ENCODE assay signal across 10 cellular contexts in the genomic region with DNA sequence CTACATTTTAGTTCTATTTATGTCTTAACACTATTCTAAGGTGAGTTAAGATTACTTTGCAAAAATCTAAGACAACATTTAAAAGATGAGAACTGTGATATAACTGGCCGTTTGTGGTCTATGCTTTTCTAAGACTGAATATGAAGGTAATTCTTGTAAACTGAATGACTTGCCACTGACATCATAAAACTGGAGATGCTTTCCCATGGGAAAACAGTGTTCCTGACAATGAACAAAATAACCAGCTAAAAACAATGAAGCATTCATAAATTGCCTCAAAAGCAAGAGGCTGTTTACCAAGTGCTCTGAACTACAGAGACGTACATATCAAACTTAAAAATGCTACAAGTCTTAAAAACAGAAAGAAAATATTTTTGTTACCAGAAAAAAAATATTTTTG. TPM values are rescaled to one million over a fixed set of nuclear protein-coding genes. Genes with fewer than 3 reads are reported as not detected.
DNase-seq lines count a peak whose midpoint lies in the region; ATAC-seq and TF ChIP-seq lines count a peak whose summit lies in the region.
"Had no signal": no experiment of that assay in that cellular context is flagged by ENCODE, and none has a peak within 500 bp of the region (broad histone marks: within the 10 kb centered on the region; RNA-seq: fewer than 3 reads in every experiment).

No MANE protein-coding gene starts in this region.

- H3K27ac Mint-ChIP-seq in Calu3 (ENCODE audit: unreplicated experiment), result no peak overlapping the region
- H3K27ac Mint-ChIP-seq in activated CD4-positive, alpha-beta memory T cell treated with anti-CD3 and anti-CD28 coated beads for 36 hours, result no peak overlapping the region
- no peak overlapping the region for H3K27ac Mint-ChIP-seq in effector memory CD8-positive, alpha-beta T cell

- H3K27me3 Mint-ChIP-seq in Calu3 (ENCODE audit: unreplicated experiment), result no peaks in the 10 kb centered on the region
- H3K27me3 Mint-ChIP-seq in activated CD4-positive, alpha-beta memory T cell treated with anti-CD3 and anti-CD28 coated beads for 36 hours, result no peaks in the 10 kb centered on the region
- H3K27me3 Mint-ChIP-seq in effector memory CD8-positive, alpha-beta T cell, result no peaks in the 10 kb centered on the region

- H3K4me1 ChIP-seq in Panc1 (ENCODE audit: control insufficient read depth, insufficient read depth, low read length), result peaks cover 18% of the 10 kb centered on the region
- H3K4me1 ChIP-seq in prostate gland (replicated peaks), result peaks cover 5% of the 10 kb centered on the region
- peaks cover 21% of the 10 kb centered on the region for H3K4me1 ChIP-seq in mesendoderm (ENCODE audit: control insufficient read depth, low read depth, low read length)

- in situ Hi-C loops in Panc1 (cut with HindIII; ENCODE audit: low pct_unique_long_range_greater_than_20kb, low sequenced_read_pairs), result no loop called here

- H2BK120ac ChIP-seq in mesendoderm (ENCODE audit: low read depth, low read length), result no peak overlapping the region

- WGBS in prostate gland, result 16% methylated on average over 2 of the region's 2 CpGs
- WGBS in mesendoderm (ENCODE audit: extremely low coverage, insufficient coverage, low lambda C conversion rate), result no CpG with 5 or more reads among the region's 2 CpGs

- POLR2A ChIA-PET in Panc1 (lab: Charles Lee) (no interaction called here), GM10248 (lab: Yijun Ruan, JAX) (no interaction called here)
- POLR2A ChIA-PET in activated CD4-positive, alpha-beta memory T cell treated with anti-CD3 and anti-CD28 coated beads for 36 hours (lab: Charles Lee), result no interaction called here

- H3K9me3 ChIP-seq in Panc1 (ENCODE audit: control insufficient read depth, insufficient read depth, low read depth, low read length) (no peaks in the 10 kb centered on the region), prostate gland (no peaks in the 10 kb centered on the region)
- H3K9me3 ChIP-seq: ascending aorta had no signal

- H3K9me3 Mint-ChIP-seq in Calu3 (ENCODE audit: low read depth, unreplicated experiment), result no peaks in the 10 kb centered on the region
- no peaks in the 10 kb centered on the region for H3K9me3 Mint-ChIP-seq in activated CD4-positive, alpha-beta memory T cell treated with anti-CD3 and anti-CD28 coated beads for 36 hours
- H3K9me3 Mint-ChIP-seq in effector memory CD8-positive, alpha-beta T cell, result no peaks in the 10 kb centered on the region

- H3K27me3 ChIP-seq in Panc1 (ENCODE audit: control insufficient read depth, insufficient read depth, low read length), result no peaks in the 10 kb centered on the region
- no peaks in the 10 kb centered on the region for H3K27me3 ChIP-seq in prostate gland (replicated peaks; ENCODE audit: insufficient read depth)
- no peaks in the 10 kb centered on the region for H3K27me3 ChIP-seq in mesendoderm (ENCODE audit: insufficient read depth, low read length, poor library complexity)
- H3K27me3 ChIP-seq: ascending aorta had no signal

- no peak overlapping the region for H2BK15ac ChIP-seq in mesendoderm (replicated peaks; ENCODE audit: low read depth)

- intact Hi-C loops in Calu3 (cut with micrococcal nuclease; ENCODE audit: unreplicated experiment), result loop anchor here (2.0 kb wide), 1 partner anchor 53 kb away; no protein-coding TSS in a partner anchor
- intact Hi-C loops in Panc1 (cut with micrococcal nuclease; ENCODE audit: unreplicated experiment), result no loop called here
- intact Hi-C loops in prostate gland (cut with DNase I), result no loop called here
- intact Hi-C loops in activated CD4-positive, alpha-beta memory T cell treated with anti-CD3 and anti-CD28 coated beads for 36 hours (cut with micrococcal nuclease), result no loop called here

- no peak overlapping the region for H3K18ac ChIP-seq in mesendoderm (ENCODE audit: low read length)

- BruUV-seq in Calu3 (replicated peaks; lab: Mats Ljungman, UMichigan) (no TSS peak), Panc1 (replicated peaks; lab: Mats Ljungman, UMichigan) (no TSS peak)

- TF ChIP-seq POLR2A in prostate gland (IDR thresholded peaks at IDR 0.05), result no peak

- no peak for DNase-seq in Calu3
- no peak for DNase-seq in Panc1 (ENCODE audit: low read depth, low spot score)
- peak; percentile 88 for DNase-seq in fibroblast of mammary gland (ENCODE audit: low read depth)
- no peak for DNase-seq in prostate gland (ENCODE audit: low spot score)
- DNase-seq in activated CD4-positive, alpha-beta memory T cell treated with anti-CD3 and anti-CD28 coated beads for 36 hours, result no peak
- DNase-seq in GM10248 (ENCODE audit: extremely low spot score), result no peak
- no peak for DNase-seq in effector memory CD8-positive, alpha-beta T cell
- DNase-seq in mesendoderm, result no peak
- DNase-seq: activated CD4-positive, CD25-positive, alpha-beta regulatory T cell had no signal

- H3K4me2 ChIP-seq in mesendoderm (ENCODE audit: low read length), result no peak overlapping the region

- H3K23ac ChIP-seq in mesendoderm (ENCODE audit: low read length), result no peak overlapping the region

- no peak overlapping the region for H3K56ac ChIP-seq in mesendoderm (ENCODE audit: low read length)

- H3K27ac ChIP-seq in Panc1 (ENCODE audit: low read length) (0 out of 2 replicates have a peak overlapping the region, but pooled peaks have one; percentile 29), prostate gland (peak overlapping the region; percentile 28), mesendoderm (ENCODE audit: low read depth, low read length) (no peak overlapping the region)

- no peak overlapping the region for H4K8ac ChIP-seq in mesendoderm (ENCODE audit: low read depth, low read length)

- no peak overlapping the region for H3K9ac ChIP-seq in mesendoderm (ENCODE audit: low read length)

- H3K36me3 ChIP-seq in Panc1 (ENCODE audit: control insufficient read depth, insufficient read depth, low read length), result peaks cover 4% of the 10 kb centered on the region; the same call in 1 of the 2 replicates
- no peaks in the 10 kb centered on the region for H3K36me3 ChIP-seq in prostate gland
- no peaks in the 10 kb centered on the region for H3K36me3 ChIP-seq in mesendoderm (ENCODE audit: control insufficient read depth, insufficient read depth, low read length)

- CTCF ChIA-PET in Calu3 (lab: Charles Lee), result interaction anchor here (0.7 to 0.8 kb wide), 3 partner anchors 11 to 48 kb away, joined by 3 read pairs; no protein-coding TSS in a partner anchor
- CTCF ChIA-PET in Panc1 (lab: Charles Lee), result no interaction called here
- CTCF ChIA-PET in activated CD4-positive, alpha-beta memory T cell treated with anti-CD3 and anti-CD28 coated beads for 36 hours (lab: Charles Lee), result no interaction called here
- CTCF ChIA-PET in GM10248 (lab: Yijun Ruan, JAX), result no interaction called here

- no peak overlapping the region for H2BK5ac ChIP-seq in mesendoderm (ENCODE audit: low read length)

- peaks cover 14% of the 10 kb centered on the region for H3K79me1 ChIP-seq in mesendoderm (ENCODE audit: low read length)

- H4K5ac ChIP-seq in mesendoderm (ENCODE audit: low read length), result no peak overlapping the region

- peaks cover 67% of the 10 kb centered on the region for H3K79me2 ChIP-seq in mesendoderm (ENCODE audit: control insufficient read depth, insufficient read depth, low read length)

- H3K4ac ChIP-seq in mesendoderm (ENCODE audit: low read depth, low read length), result no peak overlapping the region

- TF ChIP-seq CTCF in Calu3 (IDR thresholded peaks at IDR 0.05; ENCODE audit: unreplicated experiment) (no peak), Panc1 (IDR thresholded peaks at IDR 0.05) (no peak), fibroblast of mammary gland (conservative IDR thresholded peaks at IDR 0.05; ENCODE audit: control insufficient read depth, insufficient read depth, low read depth, low read length) (no peak), prostate gland (IDR thresholded peaks at IDR 0.05) (no peak), GM10248 (IDR thresholded peaks at IDR 0.05; ENCODE audit: control extremely low read depth, extremely low read depth, low read depth, missing control alignments) (no peak)

- ATAC-seq in Panc1, result no peak
- no peak for ATAC-seq in effector memory CD8-positive, alpha-beta T cell (replicated peaks)

- no peak overlapping the region for H3K4me3 ChIP-seq in Panc1 (ENCODE audit: low read depth in 2 of 2, low read length in 2 of 2)
- no peak overlapping the region for H3K4me3 ChIP-seq in fibroblast of mammary gland (ENCODE audit: control insufficient read depth, low read depth, low read length)
- H3K4me3 ChIP-seq in prostate gland, result no peak overlapping the region
- no peak overlapping the region for H3K4me3 ChIP-seq in mesendoderm (ENCODE audit: low read length)
- H3K4me3 ChIP-seq: ascending aorta had no signal

- no peaks in the 10 kb centered on the region for H3K36me3 Mint-ChIP-seq in Calu3 (ENCODE audit: insufficient read depth, unreplicated experiment)
- H3K36me3 Mint-ChIP-seq in activated CD4-positive, alpha-beta memory T cell treated with anti-CD3 and anti-CD28 coated beads for 36 hours, result peaks cover 4% of the 10 kb centered on the region
- H3K36me3 Mint-ChIP-seq in effector memory CD8-positive, alpha-beta T cell (ENCODE audit: insufficient read depth), result no peaks in the 10 kb centered on the region

- peaks cover 18% of the 10 kb centered on the region for H3K4me1 Mint-ChIP-seq in Calu3 (ENCODE audit: low read depth, unreplicated experiment)
- peaks cover 20% of the 10 kb centered on the region for H3K4me1 Mint-ChIP-seq in activated CD4-positive, alpha-beta memory T cell treated with anti-CD3 and anti-CD28 coated beads for 36 hours (ENCODE audit: low read depth)
- no peaks in the 10 kb centered on the region for H3K4me1 Mint-ChIP-seq in effector memory CD8-positive, alpha-beta T cell (ENCODE audit: low read depth in 2 of 2)

- H3K4me3 Mint-ChIP-seq in Calu3 (ENCODE audit: low read depth, unreplicated experiment), result peak overlapping the region; percentile 14
- H3K4me3 Mint-ChIP-seq in activated CD4-positive, alpha-beta memory T cell treated with anti-CD3 and anti-CD28 coated beads for 36 hours, result no peak overlapping the region
- H3K4me3 Mint-ChIP-seq in effector memory CD8-positive, alpha-beta T cell, result no peak overlapping the region

- no peak overlapping the region for H2AK5ac ChIP-seq in mesendoderm (ENCODE audit: low read length)

RNA-seq across cellular contexts. Expression of a gene that starts 54.7 kb away (rescaled TPM):
- total RNA-seq in Calu3 (2022) (534 and 566 TPM in 2 replicates), Panc1 (2021; ENCODE audit: unreplicated experiment) (542 TPM), prostate gland (100 to 1,000 TPM; 267 to 564 TPM)
- polyA plus RNA-seq in Panc1 (2012; ENCODE audit: insufficient read length), result 700 TPM
- 10 to 100 TPM; 46.3 to 47.1 TPM for total RNA-seq in activated CD4-positive, alpha-beta memory T cell treated with anti-CD3 and anti-CD28 coated beads for 36 hours
- 355 TPM for polyA plus RNA-seq in mesendoderm (2013, experiment 1 of 2)
- polyA plus RNA-seq in mesendoderm (2013, experiment 2 of 2), result 363 TPM

Comparison
In these comparisons a context has a peak if more than half of its experiments do, and no peak if none do; other contexts are left out.
1. RNA of a gene that starts 54.7 kb away (total RNA-seq): 534 to 566 TPM in Calu3, 267 to 564 TPM in prostate gland and 542 TPM in Panc1 (single experiment); 46.3 to 47.1 TPM in activated CD4-positive, alpha-beta memory T cell treated with anti-CD3 and anti-CD28 coated beads for 36 hours; every median in the first group is over 4 times any median in the second.